In the genomic region with DNA sequence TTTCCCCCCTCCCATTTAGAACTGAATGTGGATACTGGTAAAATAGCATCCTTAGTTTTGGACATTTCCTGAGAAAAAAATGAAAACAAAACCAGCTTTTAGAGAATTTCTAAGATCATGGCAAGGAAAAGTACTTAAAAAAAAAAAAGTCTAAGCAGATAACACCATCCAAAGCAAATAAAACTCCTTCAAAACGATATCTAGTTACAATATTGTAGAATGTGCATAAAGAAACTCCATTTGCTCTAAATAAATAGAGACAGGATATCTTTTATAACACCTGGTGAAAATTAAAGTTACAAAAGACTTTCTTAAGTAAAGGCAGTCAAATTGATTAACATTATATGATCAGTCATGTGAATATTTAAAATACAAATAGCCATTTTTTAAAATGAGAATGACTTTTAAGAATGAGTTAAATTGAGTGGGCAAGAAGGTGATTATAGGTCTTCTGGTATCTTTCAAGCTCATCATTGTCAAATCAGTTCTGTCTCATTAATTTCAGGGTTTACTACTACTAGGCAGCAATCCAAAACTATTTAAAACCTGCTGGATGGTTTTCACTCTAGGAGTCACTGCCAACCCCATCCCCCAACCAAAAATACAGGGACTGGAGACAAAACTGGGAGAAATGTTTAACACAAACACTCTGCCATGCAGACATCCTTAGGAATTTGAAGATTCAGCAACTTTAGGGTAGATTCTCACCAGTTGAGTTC, we compare ENCODE assay signal across 16 cellular contexts.
A peak's percentile ranks its signal among the peaks of the same experiment; 100 is the strongest.
DNase-seq lines count a peak whose midpoint lies in the region; ATAC-seq and TF ChIP-seq lines count a peak whose summit lies in the region.
"Had no signal": no experiment of that assay in that cellular context is flagged by ENCODE, and none has a peak within 500 bp of the region (broad histone marks: within the 10 kb centered on the region; RNA-seq: fewer than 3 reads in every experiment).

No MANE protein-coding gene starts in this region.

- H3K4me3 ChIP-seq in breast epithelium, result no peak overlapping the region
- no peak overlapping the region for H3K4me3 ChIP-seq in transverse colon
- H3K4me3 ChIP-seq: HAP-1, heart left ventricle, upper lobe of left lung had no signal

- H3K36me3 ChIP-seq in breast epithelium, result no peaks in the 10 kb centered on the region
- no peaks in the 10 kb centered on the region for H3K36me3 ChIP-seq in transverse colon
- H3K36me3 ChIP-seq: HAP-1, heart left ventricle, upper lobe of left lung had no signal

- no peaks in the 10 kb centered on the region for H3K27me3 Mint-ChIP-seq in MCF 10A (ENCODE audit: insufficient read depth, unreplicated experiment)
- no peaks in the 10 kb centered on the region for H3K27me3 Mint-ChIP-seq in glutamatergic neuron (ENCODE audit: unreplicated experiment)

- TF ChIP-seq CTCF in MCF 10A (IDR thresholded peaks at IDR 0.05; ENCODE audit: unreplicated experiment) (no peak), breast epithelium (IDR thresholded peaks at IDR 0.05) (no peak), glutamatergic neuron (IDR thresholded peaks at IDR 0.05; ENCODE audit: partially characterized antibody, unreplicated experiment) (no peak), transverse colon (IDR thresholded peaks at IDR 0.05) (no peak), omental fat pad (IDR thresholded peaks at IDR 0.05) (no peak)

- no peaks in the 10 kb centered on the region for H3K9me3 Mint-ChIP-seq in MCF 10A (ENCODE audit: unreplicated experiment)
- peaks cover 2% of the 10 kb centered on the region for H3K9me3 Mint-ChIP-seq in glutamatergic neuron (ENCODE audit: unreplicated experiment)

- H3K4me3 Mint-ChIP-seq in MCF 10A (ENCODE audit: unreplicated experiment) (no peak overlapping the region), glutamatergic neuron (ENCODE audit: unreplicated experiment) (no peak overlapping the region)
- H3K4me3 Mint-ChIP-seq: B cell, memory B cell had no signal

- H3K4me1 Mint-ChIP-seq in MCF 10A (ENCODE audit: insufficient read depth, unreplicated experiment), result peaks cover 19% of the 10 kb centered on the region
- peaks cover 7% of the 10 kb centered on the region for H3K4me1 Mint-ChIP-seq in glutamatergic neuron (ENCODE audit: low read depth, unreplicated experiment)
- H3K4me1 Mint-ChIP-seq: B cell, memory B cell had no signal

- WGBS in transverse colon (ENCODE audit: low coverage in 1 of 2), 2 donors, result 29 to 35% methylated on average over 1 of the region's 1 CpG

- no peaks in the 10 kb centered on the region for H3K36me3 Mint-ChIP-seq in MCF 10A (ENCODE audit: insufficient read depth, unreplicated experiment)
- H3K36me3 Mint-ChIP-seq in glutamatergic neuron (ENCODE audit: unreplicated experiment), result no peaks in the 10 kb centered on the region
- H3K36me3 Mint-ChIP-seq: memory B cell had no signal

- no peaks in the 10 kb centered on the region for H3K27me3 ChIP-seq in breast epithelium
- H3K27me3 ChIP-seq in transverse colon, result no peaks in the 10 kb centered on the region
- H3K27me3 ChIP-seq: heart left ventricle, upper lobe of left lung had no signal

- intact Hi-C loops in MCF 10A (cut with micrococcal nuclease), result no loop called here
- intact Hi-C loops in breast epithelium (cut with DNase I; ENCODE audit: low total_unique reads), result no loop called here
- intact Hi-C loops in transverse colon (cut with DNase I; ENCODE audit: low total_unique reads), result no loop called here

- H3K27ac Mint-ChIP-seq in MCF 10A (ENCODE audit: low read depth, unreplicated experiment), result peak overlapping the region; percentile 20
- peak overlapping the region; percentile 82 for H3K27ac Mint-ChIP-seq in glutamatergic neuron (ENCODE audit: unreplicated experiment)
- H3K27ac Mint-ChIP-seq: B cell, memory B cell had no signal

- DNase-seq in MCF 10A (ENCODE audit: unreplicated experiment) (no peak), breast epithelium (ENCODE audit: low spot score in 2 of 2) (no peak), NCI-H69 (lab: John Stamatoyannopoulos, UW) (peak; percentile 96), glutamatergic neuron (no peak), transverse colon (no peak), H4 (ENCODE audit: low spot score) (no peak), omental fat pad (ENCODE audit: low spot score) (no peak)
- no peak for DNase-seq in effector CD8-positive, alpha-beta T cell (lab: John Stamatoyannopoulos, UW)
- DNase-seq: amniotic stem cell, heart left ventricle, KG1, SW 1271 had no signal

- no peaks in the 10 kb centered on the region for H3K4me1 ChIP-seq in breast epithelium
- H3K4me1 ChIP-seq in transverse colon, result peaks cover 0 to 18% (median 11%) of the 10 kb centered on the region in 4 donors
- H3K4me1 ChIP-seq: upper lobe of left lung had no signal

- no peak for TF ChIP-seq POLR2A in breast epithelium (IDR thresholded peaks at IDR 0.05)
- TF ChIP-seq POLR2A in transverse colon (IDR thresholded peaks at IDR 0.05), result no peak

- no peak for ATAC-seq in omental fat pad (ENCODE audit: low FRiP score)

- CTCF ChIA-PET in MCF 10A (lab: Yijun Ruan, JAX), result interaction anchor here (0.7 to 2.5 kb wide), 4 partner anchors 9 to 478 kb away, joined by 3 to 26 read pairs (median 4); no protein-coding TSS in a partner anchor

- H3K9me3 ChIP-seq in breast epithelium (no peaks in the 10 kb centered on the region), transverse colon (no peaks in the 10 kb centered on the region)
- H3K9me3 ChIP-seq: HAP-1, heart left ventricle, upper lobe of left lung had no signal

- no peak for TF ChIP-seq EP300 in transverse colon (IDR thresholded peaks at IDR 0.05; ENCODE audit: low read depth)

- H3K27ac ChIP-seq in breast epithelium (no peak overlapping the region), transverse colon (peak overlapping the region in 3 of 4 donors; percentile 31 to 50 (median 45))
- H3K27ac ChIP-seq: upper lobe of left lung had no signal

- in situ Hi-C loops in transverse colon (cut with MboI; ENCODE audit: low pct_ligation_motif_present in 1 of 4, low pct_unique_long_range_greater_than_20kb in 1 of 4, low sequenced_read_pairs in 3 of 4), result loop anchor here in 3 of 4 donors (25.0 kb wide), 3 partner anchors 146 to 271 kb away; no protein-coding TSS in a partner anchor

- BruUV-seq in MCF 10A (replicated peaks; lab: Mats Ljungman, UMichigan), result no TSS peak

- POLR2A ChIA-PET in MCF 10A (lab: Yijun Ruan, JAX), result interaction anchor here (0.9 to 2.6 kb wide), 10 partner anchors 42 to 442 kb away, joined by 3 to 20 read pairs (median 3); partner anchors contain the start of gene ARRDC3

Comparison
In these comparisons a context has a peak if more than half of its experiments do, and no peak if none do; other contexts are left out.
1. H3K27ac ChIP-seq: peak in transverse colon (3 of 4); none in breast epithelium (0 of 2).